ENCODE assay signal across 20 cellular contexts in genomic region chr20:2000286-2000685, GRCh38.
"Had no signal": no experiment of that assay in that cellular context is flagged by ENCODE, and none has a peak within 500 bp of the region (broad histone marks: within the 10 kb centered on the region; RNA-seq: fewer than 3 reads in every experiment).

No MANE protein-coding gene starts in this region.

- DNase-seq: activated CD4-positive, alpha-beta memory T cell treated with anti-CD3 and anti-CD28 coated beads for 36 hours; activated CD4-positive, alpha-beta T cell treated with anti-CD3 and anti-CD28 coated beads, Interleukin-2, amount 10 ng/mL, durations not matched to agents 7 days and 5 days; activated CD4-positive, CD25-positive, alpha-beta regulatory T cell; activated CD8-positive, alpha-beta memory T cell treated with anti-CD3 and anti-CD28 coated beads for 24 hours; activated gamma-delta T cell; activated naive CD4-positive, alpha-beta T cell treated with anti-CD3 and anti-CD28 coated beads for 36 hours; activated T-cell treated with anti-CD3 and anti-CD28 coated beads, Interleukin-2, amount 50 U/mL, for 4 hours; amygdala; MG63; NCI-H1105; NCI-H1436 treated with DMSO at 0.1 percent for 48 hours; NCI-H187; NCI-H2081; NCI-H446; NCI-H524; Peyer's patch; Right ventricle myocardium superior; T-cell; T-helper 2 cell; T1000 had no signal

- ATAC-seq: activated T-cell treated with anti-CD3 and anti-CD28 coated beads, Interleukin-2, amount 50 U/mL, for 4 hours; T-cell had no signal
